In genomic region chr1:26233903-26234643, GRCh38 we compare ENCODE assay signal across 1 cellular context.
A peak's percentile ranks its signal among the peaks of the same experiment; 100 is the strongest.
TF ChIP-seq lines count a peak whose summit lies in the region.

CEP85 (plus strand) TSS chr1:26234200; CDS start chr1:26239784, 5,584 bp downstream.

TF ChIP-seq in HepG2, 621 proteins besides CTCF, POLR2A, EP300 and RAD21 (continued from another document and continues in another):
- TF ChIP-seq ZNF326 (CRISPR knock-in tag; IDR thresholded peaks at IDR 0.05; ENCODE audit: borderline replicate concordance) (no peak), ZMYM2 (CRISPR knock-in tag; IDR thresholded peaks at IDR 0.05) (no peak; the same call in 1 of the 2 replicates), ZSCAN30 (CRISPR knock-in tag; IDR thresholded peaks at IDR 0.05) (no peak), MXD4 (CRISPR knock-in tag; IDR thresholded peaks at IDR 0.05) (peak; percentile 59), RORA (CRISPR knock-in tag; IDR thresholded peaks at IDR 0.05) (no peak), ZNF550 (CRISPR knock-in tag; IDR thresholded peaks at IDR 0.05; ENCODE audit: borderline replicate concordance) (peak; percentile 77; the same call in 1 of the 2 replicates), XRCC5 (optimal IDR thresholded peaks at IDR 0.05; ENCODE audit: low read length) (peak; percentile 96), NFIB (CRISPR knock-in tag; IDR thresholded peaks at IDR 0.05; ENCODE audit: borderline replicate concordance) (no peak), GZF1 (CRISPR knock-in tag; IDR thresholded peaks at IDR 0.05) (0 out of 2 replicates have a peak, but pooled peaks have one; percentile 21), ZBTB49 (CRISPR knock-in tag; IDR thresholded peaks at IDR 0.05; ENCODE audit: borderline replicate concordance) (no peak), MTF2 (CRISPR knock-in tag; IDR thresholded peaks at IDR 0.05; ENCODE audit: borderline replicate concordance) (peak; percentile 62; the same call in 1 of the 2 replicates), SP4 (CRISPR knock-in tag; IDR thresholded peaks at IDR 0.05) (peak; percentile 86), ZNF256 (CRISPR knock-in tag; conservative IDR thresholded peaks at IDR 0.05) (no peak), GATA4 (IDR thresholded peaks at IDR 0.05; ENCODE audit: borderline replicate concordance, low read depth) (peak; percentile 18; the same call in 1 of the 2 replicates), SMC3 (IDR thresholded peaks at IDR 0.05; ENCODE audit: low read length) (peak; percentile 18; the same call in 1 of the 2 replicates), SOX13 (IDR thresholded peaks at IDR 0.05) (no peak), SOX13 (CRISPR knock-in tag; conservative IDR thresholded peaks at IDR 0.05 in 1 of 2, IDR thresholded peaks at IDR 0.05 in 1 of 2) (no peak), ZNF232 (CRISPR knock-in tag; IDR thresholded peaks at IDR 0.05; ENCODE audit: borderline replicate concordance) (no peak), AFF4 (CRISPR knock-in tag; IDR thresholded peaks at IDR 0.05) (peak; percentile 54; the same call in 1 of the 2 replicates), ZBTB21 (CRISPR knock-in tag; IDR thresholded peaks at IDR 0.05) (no peak), ZBTB37 (CRISPR knock-in tag; IDR thresholded peaks at IDR 0.05) (no peak), ZNF724P (CRISPR knock-in tag; IDR thresholded peaks at IDR 0.05; ENCODE audit: borderline replicate concordance) (peak; percentile 94), ZNF704 (CRISPR knock-in tag; IDR thresholded peaks at IDR 0.05; ENCODE audit: borderline replicate concordance) (peak; percentile 60; the same call in 1 of the 2 replicates), ZBTB33 (CRISPR knock-in tag; IDR thresholded peaks at IDR 0.05) (no peak), ZNF317 (CRISPR knock-in tag; IDR thresholded peaks at IDR 0.05) (peak; percentile 28; the same call in 1 of the 2 replicates), ZBTB1 (CRISPR knock-in tag; IDR thresholded peaks at IDR 0.05; ENCODE audit: borderline replicate concordance) (no peak), HBP1 (CRISPR knock-in tag; IDR thresholded peaks at IDR 0.05; ENCODE audit: low read depth) (no peak), MAX (IDR thresholded peaks at IDR 0.05) (peak; percentile 79), KDM5B (CRISPR knock-in tag; IDR thresholded peaks at IDR 0.05; ENCODE audit: borderline replicate concordance) (peak; percentile 88; the same call in 1 of the 2 replicates), JARID2 (CRISPR knock-in tag; IDR thresholded peaks at IDR 0.05; ENCODE audit: insufficient replicate concordance) (no peak), ZNF274 (CRISPR knock-in tag; IDR thresholded peaks at IDR 0.05) (no peak), ETV6 (CRISPR knock-in tag; conservative IDR thresholded peaks at IDR 0.05) (0 out of 2 replicates have a peak, but pooled peaks have one; percentile 2), ZBTB3 (CRISPR knock-in tag; IDR thresholded peaks at IDR 0.05; ENCODE audit: borderline replicate concordance, low read depth) (no peak), DZIP1 (CRISPR knock-in tag; IDR thresholded peaks at IDR 0.05) (no peak; the same call in 1 of the 2 replicates), ZBTB46 (CRISPR knock-in tag; IDR thresholded peaks at IDR 0.05; ENCODE audit: borderline replicate concordance) (no peak), ZNF414 (CRISPR knock-in tag; IDR thresholded peaks at IDR 0.05) (no peak), KDM6A (CRISPR knock-in tag; IDR thresholded peaks at IDR 0.05; ENCODE audit: low read depth) (no peak), ZNF780A (CRISPR knock-in tag; IDR thresholded peaks at IDR 0.05) (no peak), ZNF235 (CRISPR knock-in tag; IDR thresholded peaks at IDR 0.05; ENCODE audit: borderline replicate concordance) (peak; percentile 70; the same call in 1 of the 2 replicates), HMG20A (CRISPR knock-in tag; IDR thresholded peaks at IDR 0.05; ENCODE audit: borderline replicate concordance) (no peak), ZNF33B (CRISPR knock-in tag; IDR thresholded peaks at IDR 0.05) (no peak), E2F1 (CRISPR knock-in tag; IDR thresholded peaks at IDR 0.05) (peak; percentile 91)
